19 cellular contexts compared by ENCODE assay signal in the genomic region with DNA sequence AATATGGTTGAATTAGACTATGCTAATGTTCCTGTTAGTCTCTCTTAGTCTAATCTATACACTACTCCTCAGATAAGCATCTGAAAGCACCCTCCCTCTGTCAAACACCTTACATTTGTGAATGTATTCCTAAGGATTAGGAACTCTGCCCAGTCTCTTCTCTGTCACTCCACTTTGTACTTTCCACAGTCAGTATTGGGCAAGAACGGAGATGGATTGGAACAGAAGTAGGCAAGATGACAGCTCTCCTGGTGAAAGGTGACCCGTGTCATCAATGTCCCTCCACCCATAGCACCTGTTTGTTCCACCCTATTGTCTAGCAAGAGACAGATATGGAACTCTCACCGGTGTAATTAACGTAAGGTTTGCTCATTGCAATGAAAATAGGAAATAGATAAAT.
DNase-seq lines count a peak whose midpoint lies in the region; FAIRE-seq and TF ChIP-seq lines count a peak whose summit lies in the region.
"Had no signal": no experiment of that assay in that cellular context is flagged by ENCODE, and none has a peak within 500 bp of the region (broad histone marks: within the 10 kb centered on the region; RNA-seq: fewer than 3 reads in every experiment).

No MANE protein-coding gene starts in this region.

- H3K9me3 Mint-ChIP-seq in activated T-helper 2 cell treated with anti-CD3 and anti-CD28 coated beads, Interferon-gamma antibody, Interleukin-2, Interleukin-4, amounts not matched to agents 10 μg/mL and 5 μg/mL and 100 μg/mL, durations not matched to agents 14 hours and 24 hours and 36 hours, result peaks cover 23% of the 10 kb centered on the region
- H3K9me3 Mint-ChIP-seq in osteocyte (ENCODE audit: unreplicated experiment), result no peaks in the 10 kb centered on the region

- H3K27me3 Mint-ChIP-seq in activated T-helper 2 cell treated with anti-CD3 and anti-CD28 coated beads, Interferon-gamma antibody, Interleukin-2, Interleukin-4, amounts not matched to agents 10 μg/mL and 5 μg/mL and 100 μg/mL, durations not matched to agents 14 hours and 24 hours and 36 hours (ENCODE audit: low read depth), result no peaks in the 10 kb centered on the region
- H3K27me3 Mint-ChIP-seq in osteocyte (ENCODE audit: unreplicated experiment), result peaks cover 15% of the 10 kb centered on the region
- H3K27me3 Mint-ChIP-seq: CD4-positive, CD25-positive, alpha-beta regulatory T cell had no signal

- H3K27ac ChIP-seq in angular gyrus (ENCODE audit: low read depth, low read length) (peak overlapping the region; percentile 45), temporal lobe (ENCODE audit: low read depth, low read length) (peak overlapping the region; percentile 6)
- H3K27ac ChIP-seq: BLaER1, C4-2B had no signal

- TF ChIP-seq CTCF in osteocyte (IDR thresholded peaks at IDR 0.05), result no peak

- intact Hi-C loops in activated T-helper 2 cell treated with anti-CD3 and anti-CD28 coated beads, Interferon-gamma antibody, Interleukin-2, Interleukin-4, amounts not matched to agents 10 μg/mL and 5 μg/mL and 100 μg/mL, durations not matched to agents 14 hours and 24 hours and 36 hours (cut with micrococcal nuclease), result no loop called here

- FAIRE-seq in HTR-8/SVneo (lab: Jason Lieb, UNC), result peak; percentile 36
- FAIRE-seq: D721Med, GM12878, GM19239 had no signal

- H3K36me3 Mint-ChIP-seq in activated T-helper 2 cell treated with anti-CD3 and anti-CD28 coated beads, Interferon-gamma antibody, Interleukin-2, Interleukin-4, amounts not matched to agents 10 μg/mL and 5 μg/mL and 100 μg/mL, durations not matched to agents 14 hours and 24 hours and 36 hours (ENCODE audit: low read depth), result no peaks in the 10 kb centered on the region
- no peaks in the 10 kb centered on the region for H3K36me3 Mint-ChIP-seq in osteocyte (ENCODE audit: unreplicated experiment)
- H3K36me3 Mint-ChIP-seq: CD4-positive, CD25-positive, alpha-beta regulatory T cell; CD8-positive, alpha-beta T cell had no signal

- DNase-seq in HTR-8/SVneo (ENCODE audit: insufficient read length, low spot score) (no peak), NCI-H146 (lab: John Stamatoyannopoulos, UW) (peak; percentile 43), osteocyte (ENCODE audit: extremely low spot score, unreplicated experiment) (no peak)
- DNase-seq in activated T-helper 2 cell treated with anti-CD3 and anti-CD28 coated beads, Interferon-gamma antibody, Interleukin-2, Interleukin-4, amounts not matched to agents 10 μg/mL and 5 μg/mL and 100 μg/mL, durations not matched to agents 14 hours and 24 hours and 36 hours (ENCODE audit: low spot score), result no peak
- DNase-seq: CD4-positive, CD25-positive, alpha-beta regulatory T cell; CD8-positive, alpha-beta T cell; DMS 273 treated with DMSO at 0.1 percent for 48 hours; DMS79; EL; GDM1; H9 had no signal

- H3K27ac Mint-ChIP-seq in activated T-helper 2 cell treated with anti-CD3 and anti-CD28 coated beads, Interferon-gamma antibody, Interleukin-2, Interleukin-4, amounts not matched to agents 10 μg/mL and 5 μg/mL and 100 μg/mL, durations not matched to agents 14 hours and 24 hours and 36 hours, result no peak overlapping the region
- no peak overlapping the region for H3K27ac Mint-ChIP-seq in osteocyte (ENCODE audit: unreplicated experiment)
- H3K27ac Mint-ChIP-seq: CD4-positive, CD25-positive, alpha-beta regulatory T cell; CD8-positive, alpha-beta T cell; GM23338; H9 had no signal

- no peaks in the 10 kb centered on the region for H3K4me1 Mint-ChIP-seq in activated T-helper 2 cell treated with anti-CD3 and anti-CD28 coated beads, Interferon-gamma antibody, Interleukin-2, Interleukin-4, amounts not matched to agents 10 μg/mL and 5 μg/mL and 100 μg/mL, durations not matched to agents 14 hours and 24 hours and 36 hours (ENCODE audit: low read depth)
- no peaks in the 10 kb centered on the region for H3K4me1 Mint-ChIP-seq in osteocyte (ENCODE audit: unreplicated experiment)
- H3K4me1 Mint-ChIP-seq: CD4-positive, CD25-positive, alpha-beta regulatory T cell had no signal

- H3K4me3 Mint-ChIP-seq in activated T-helper 2 cell treated with anti-CD3 and anti-CD28 coated beads, Interferon-gamma antibody, Interleukin-2, Interleukin-4, amounts not matched to agents 10 μg/mL and 5 μg/mL and 100 μg/mL, durations not matched to agents 14 hours and 24 hours and 36 hours (ENCODE audit: low read depth), result no peak overlapping the region
- H3K4me3 Mint-ChIP-seq in osteocyte (ENCODE audit: unreplicated experiment), result no peak overlapping the region
- H3K4me3 Mint-ChIP-seq: CD4-positive, CD25-positive, alpha-beta regulatory T cell; CD8-positive, alpha-beta T cell; GM23338; H9 had no signal
